Comparison of ENCODE assay signal across 12 cellular contexts in genomic region chr11:78014937-78015520, GRCh38. TPM values are rescaled to one million over a fixed set of nuclear protein-coding genes. Genes with fewer than 3 reads are reported as not detected.
"Had no signal": no experiment of that assay in that cellular context is flagged by ENCODE, and none has a peak within 500 bp of the region (broad histone marks: within the 10 kb centered on the region; RNA-seq: fewer than 3 reads in every experiment).

No MANE protein-coding gene starts in this region.

RNA-seq across cellular contexts. Expression of gene KCTD14, which starts 8.0 kb away (rescaled TPM):
- total RNA-seq: lung microvascular endothelial cell had no signal

RNA-seq across cellular contexts. Expression of gene THRSP, which starts 48.6 kb away (rescaled TPM):
- total RNA-seq: dermis blood vessel endothelial cell; endothelial cell of umbilical vein; epithelial cell of proximal tubule; esophagus mucosa; esophagus squamous epithelium; glomerular endothelial cell; kidney epithelial cell; left lung; lower lobe of right lung; lung microvascular endothelial cell; naive thymus-derived CD4-positive, alpha-beta T cell had no signal
- polyA plus RNA-seq: endothelial cell of umbilical vein; keratinocyte; naive thymus-derived CD4-positive, alpha-beta T cell had no signal
